ENCODE assay signal across 1 cellular context in genomic region chr21:44263221-44263671, GRCh38.
TF ChIP-seq lines count a peak whose summit lies in the region.

No MANE protein-coding gene starts in this region.

TF ChIP-seq in K562, 482 proteins besides CTCF, POLR2A, EP300 and RAD21:
- TF ChIP-seq, protein P1, sequence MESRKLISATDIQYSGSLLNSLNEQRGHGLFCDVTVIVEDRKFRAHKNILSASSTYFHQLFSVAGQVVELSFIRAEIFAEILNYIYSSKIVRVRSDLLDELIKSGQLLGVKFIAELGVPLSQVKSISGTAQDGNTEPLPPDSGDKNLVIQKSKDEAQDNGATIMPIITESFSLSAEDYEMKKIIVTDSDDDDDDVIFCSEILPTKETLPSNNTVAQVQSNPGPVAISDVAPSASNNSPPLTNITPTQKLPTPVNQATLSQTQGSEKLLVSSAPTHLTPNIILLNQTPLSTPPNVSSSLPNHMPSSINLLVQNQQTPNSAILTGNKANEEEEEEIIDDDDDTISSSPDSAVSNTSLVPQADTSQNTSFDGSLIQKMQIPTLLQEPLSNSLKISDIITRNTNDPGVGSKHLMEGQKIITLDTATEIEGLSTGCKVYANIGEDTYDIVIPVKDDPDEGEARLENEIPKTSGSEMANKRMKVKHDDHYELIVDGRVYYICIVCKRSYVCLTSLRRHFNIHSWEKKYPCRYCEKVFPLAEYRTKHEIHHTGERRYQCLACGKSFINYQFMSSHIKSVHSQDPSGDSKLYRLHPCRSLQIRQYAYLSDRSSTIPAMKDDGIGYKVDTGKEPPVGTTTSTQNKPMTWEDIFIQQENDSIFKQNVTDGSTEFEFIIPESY (CRISPR knock-in tag; IDR thresholded peaks at IDR 0.05) = peak; percentile 21; the same call in 1 of the 2 replicates
- TF ChIP-seq BCLAF1 (IDR thresholded peaks at IDR 0.05; ENCODE audit: borderline replicate concordance in 1 of 2, control insufficient read depth in 1 of 2, low read depth in 2 of 2, low read length in 1 of 2) = no peak
- peak; percentile 11; the same call in 1 of the 2 replicates for TF ChIP-seq ZBTB7A (IDR thresholded peaks at IDR 0.05; ENCODE audit: borderline replicate concordance, control insufficient read depth, low read depth, low read length)
